Comparison of ENCODE assay signal across 8 cellular contexts in genomic region chr6:40999498-41000070, GRCh38. TPM values are rescaled to one million over a fixed set of nuclear protein-coding genes. Genes with fewer than 3 reads are reported as not detected.
DNase-seq lines count a peak whose midpoint lies in the region; ATAC-seq, FAIRE-seq and TF ChIP-seq lines count a peak whose summit lies in the region.

No MANE protein-coding gene starts in this region.

- H3K4me2 ChIP-seq in trophoblast cell (ENCODE audit: low read length) = no peak overlapping the region

- no peak overlapping the region for H3K14ac ChIP-seq in trophoblast cell (ENCODE audit: low read length)

- peaks cover 2% of the 10 kb centered on the region for H3K9me3 ChIP-seq in trophoblast cell (ENCODE audit: insufficient read depth, low read depth, low read length)

- H2BK5ac ChIP-seq in trophoblast cell (ENCODE audit: low read depth, low read length, poor library complexity) = no peak overlapping the region

- FAIRE-seq in GM18507 (lab: Jason Lieb, UNC) = peak; percentile 35

- no peaks in the 10 kb centered on the region for H3K36me3 ChIP-seq in trophoblast cell (ENCODE audit: control insufficient read depth in 1 of 2, insufficient read depth in 2 of 2, low read length in 2 of 2)

- H3K18ac ChIP-seq in trophoblast cell (ENCODE audit: low read length) = no peak overlapping the region

- ATAC-seq in HG03378 (IDR thresholded peaks at IDR 0.05; ENCODE audit: unreplicated experiment) (no peak), GM21723 (IDR thresholded peaks at IDR 0.05; ENCODE audit: unreplicated experiment) (no peak), GM18505 (IDR thresholded peaks at IDR 0.05; ENCODE audit: unreplicated experiment) (no peak)

- WGBS in trophoblast cell (ENCODE audit: extremely low coverage, insufficient coverage, insufficient read length) = no CpG with 5 or more reads among the region's 5 CpGs

- H2BK12ac ChIP-seq in trophoblast cell (ENCODE audit: low read length) = no peak overlapping the region

- H2BK120ac ChIP-seq in trophoblast cell (ENCODE audit: insufficient read depth, low read length, poor library complexity) = no peak overlapping the region

- peaks cover 20 to 25% of the 10 kb centered on the region in 2 experiments for H3K4me1 ChIP-seq in trophoblast cell (ENCODE audit: control insufficient read depth in 1 of 2, insufficient read depth in 2 of 2, low read length in 2 of 2)

- peaks cover 6% of the 10 kb centered on the region for H3K79me1 ChIP-seq in trophoblast cell (ENCODE audit: low read length)

- H2AK5ac ChIP-seq in trophoblast cell (ENCODE audit: low read length) = no peak overlapping the region

- H3K4me3 ChIP-seq in trophoblast cell (ENCODE audit: low read depth, low read length) = no peak overlapping the region

- H4K12ac ChIP-seq in trophoblast cell (ENCODE audit: low read depth, low read length) = no peak overlapping the region

- no peak overlapping the region for H3K9ac ChIP-seq in trophoblast cell (ENCODE audit: low read length)

- H3K79me2 ChIP-seq in trophoblast cell (ENCODE audit: control insufficient read depth, insufficient read depth, low read length, poor library complexity) = no peaks in the 10 kb centered on the region

- no peak overlapping the region for H3K23ac ChIP-seq in trophoblast cell (ENCODE audit: low read length)

- no peak overlapping the region for H2AFZ ChIP-seq in trophoblast cell (ENCODE audit: insufficient read depth, low read length, poor library complexity)

- no peaks in the 10 kb centered on the region for H3K27me3 ChIP-seq in trophoblast cell (ENCODE audit: insufficient read depth, low read length)

- no peak overlapping the region for H4K91ac ChIP-seq in trophoblast cell (ENCODE audit: low read depth, low read length)

- no peak overlapping the region for H4K8ac ChIP-seq in trophoblast cell (ENCODE audit: low read depth, low read length)

- no peak overlapping the region for H3K4ac ChIP-seq in trophoblast cell (ENCODE audit: low read depth, low read length)

- H3K27ac ChIP-seq in trophoblast cell (ENCODE audit: low read depth, low read length) = no peak overlapping the region

- TF ChIP-seq POLR2A in GM18505 (IDR thresholded peaks at IDR 0.05; ENCODE audit: borderline replicate concordance, extremely low read depth, insufficient read depth, insufficient read length) = no peak

- DNase-seq in AG20443 (ENCODE audit: low spot score) (peak; percentile 80), GM18507 (ENCODE audit: extremely low spot score, insufficient read length, low read depth) (peak; percentile 15), RKO (ENCODE audit: low spot score) (peak; percentile 46), fibroblast of peridontal ligament (ENCODE audit: extremely low read depth) (peak; percentile 18), trophoblast cell (peak; percentile 22 to 56)

RNA-seq across cellular contexts. Expression of gene UNC5CL, which starts 39.4 kb away (rescaled TPM):
- polyA plus RNA-seq in trophoblast cell (2013) = 0.57 and 0.70 TPM in 2 replicates

RNA-seq across cellular contexts. Expression of gene TSPO2, which starts 42.7 kb away (rescaled TPM):
- not detected in 2 replicates for polyA plus RNA-seq in trophoblast cell (2013)

RNA-seq across cellular contexts. Expression of gene APOBEC2, which starts 53.4 kb away (rescaled TPM):
- 0.60 and 0.69 TPM in 2 replicates for polyA plus RNA-seq in trophoblast cell (2013)

Comparison
In these comparisons a context has a peak if more than half of its experiments do, and no peak if none do; other contexts are left out.
1. DNase-seq: peak in every context shown above with its lines; median percentile 80 in AG20443; 46 in RKO; 39 in trophoblast cell; 18 in fibroblast of peridontal ligament; 15 in GM18507.